Comparison of ENCODE assay signal across 28 cellular contexts in genomic region chr21:45380566-45380965, GRCh38. TPM values are rescaled to one million over a fixed set of nuclear protein-coding genes. Genes with fewer than 3 reads are reported as not detected.
DNase-seq lines count a peak whose midpoint lies in the region; ATAC-seq and TF ChIP-seq lines count a peak whose summit lies in the region.
"Had no signal": no experiment of that assay in that cellular context is flagged by ENCODE, and none has a peak within 500 bp of the region (broad histone marks: within the 10 kb centered on the region; RNA-seq: fewer than 3 reads in every experiment).

No MANE protein-coding gene starts in this region.

- H3K4me1 ChIP-seq in BE2C (no peaks in the 10 kb centered on the region), NT2/D1 (ENCODE audit: insufficient read depth, insufficient read length) (peaks cover 30% of the 10 kb centered on the region), trophoblast cell (ENCODE audit: control insufficient read depth in 1 of 2, insufficient read depth in 2 of 2, low read length in 2 of 2) (peaks cover 7 to 19% of the 10 kb centered on the region in 2 experiments)
- H3K4me1 ChIP-seq: esophagus squamous epithelium had no signal

- H3K27ac ChIP-seq in trophoblast cell (ENCODE audit: low read depth, low read length): no peak overlapping the region
- H3K27ac ChIP-seq: BLaER1, esophagus squamous epithelium, tibial nerve had no signal

- peak overlapping the region; percentile 3 for H3K23ac ChIP-seq in trophoblast cell (ENCODE audit: low read length)

- ATAC-seq in HG02610 (IDR thresholded peaks at IDR 0.05; ENCODE audit: unreplicated experiment) (no peak), GM21529 (IDR thresholded peaks at IDR 0.05; ENCODE audit: unreplicated experiment) (no peak)
- no peak for ATAC-seq in activated T-helper 17 cell treated with anti-CD3 and anti-CD28 coated beads, Interleukin-2, amount 50 U/mL, for 72 hours (replicated peaks)
- ATAC-seq: activated CD8-positive, alpha-beta T cell treated with anti-CD3 and anti-CD28 coated beads for 36 hours; activated naive CD8-positive, alpha-beta T cell treated with anti-CD3 and anti-CD28 coated beads, Interleukin-2, amount 50 U/mL, for 24 hours had no signal

- no peak overlapping the region for H4K8ac ChIP-seq in trophoblast cell (ENCODE audit: low read depth, low read length)

- no peaks in the 10 kb centered on the region for H3K36me3 Mint-ChIP-seq in activated T-helper 17 cell treated with anti-CD3 and anti-CD28 coated beads, Interleukin-2, amount 50 U/mL, for 72 hours (ENCODE audit: low read depth)

- TF ChIP-seq CTCF in BE2C (IDR thresholded peaks at IDR 0.05; ENCODE audit: low read depth, low read length) (no peak), GM20000 (IDR thresholded peaks at IDR 0.05; ENCODE audit: extremely low read depth, missing control alignments) (no peak)

- no peak overlapping the region for H3K18ac ChIP-seq in trophoblast cell (ENCODE audit: low read length)

- H3K9ac ChIP-seq in NT2/D1 (ENCODE audit: insufficient read length, low read depth) (peak overlapping the region; percentile 15), trophoblast cell (ENCODE audit: low read length) (no peak overlapping the region)
- H3K9ac ChIP-seq: BLaER1, SK-N-SH had no signal

- H3K27ac Mint-ChIP-seq in activated T-helper 17 cell treated with anti-CD3 and anti-CD28 coated beads, Interleukin-2, amount 50 U/mL, for 72 hours: no peak overlapping the region
- H3K27ac Mint-ChIP-seq: activated CD8-positive, alpha-beta T cell treated with anti-CD3 and anti-CD28 coated beads for 36 hours; activated naive CD8-positive, alpha-beta T cell treated with anti-CD3 and anti-CD28 coated beads, Interleukin-2, amount 50 U/mL, for 24 hours had no signal

- H3K4me3 Mint-ChIP-seq in activated T-helper 17 cell treated with anti-CD3 and anti-CD28 coated beads, Interleukin-2, amount 50 U/mL, for 72 hours: no peak overlapping the region
- H3K4me3 Mint-ChIP-seq: activated CD8-positive, alpha-beta T cell treated with anti-CD3 and anti-CD28 coated beads for 36 hours; activated naive CD8-positive, alpha-beta T cell treated with anti-CD3 and anti-CD28 coated beads, Interleukin-2, amount 50 U/mL, for 24 hours; central memory CD8-positive, alpha-beta T cell had no signal

- DNase-seq in BE2C (peak; percentile 1), NT2/D1 (ENCODE audit: low read depth, low spot score) (no peak), islet precursor cell (peak; percentile 29), trophoblast cell (no peak), GM20000 (ENCODE audit: low spot score) (no peak)
- DNase-seq: ACHN; activated CD4-positive, alpha-beta T cell treated with anti-CD3 and anti-CD28 coated beads for 1 hour; activated CD8-positive, alpha-beta T cell treated with anti-CD3 and anti-CD28 coated beads for 36 hours; activated effector memory CD4-positive, alpha-beta T cell treated with Interleukin-2 at 50 U/mL for 16 hours; activated naive CD8-positive, alpha-beta T cell treated with anti-CD3 and anti-CD28 coated beads, Interleukin-2, amount 50 U/mL, for 24 hours; dermis blood vessel endothelial cell; DMS53; esophagus squamous epithelium; foreskin melanocyte; hypothalamus; Karpas-422; NCI-H1417 treated with DMSO at 0.1 percent for 48 hours; NCI-H2081 treated with DMSO at 0.1 percent for 48 hours; NCI-H345; NCI-H774; SK-N-SH had no signal

- H2AK5ac ChIP-seq in trophoblast cell (ENCODE audit: low read length): no peak overlapping the region

- no peak overlapping the region for H2BK5ac ChIP-seq in trophoblast cell (ENCODE audit: low read depth, low read length, poor library complexity)

- H3K27me3 ChIP-seq in BE2C (no peaks in the 10 kb centered on the region), NT2/D1 (ENCODE audit: insufficient read depth, insufficient read length) (peaks cover 27% of the 10 kb centered on the region), trophoblast cell (ENCODE audit: insufficient read depth, low read length) (no peaks in the 10 kb centered on the region)
- H3K27me3 ChIP-seq: tibial nerve had no signal

- no peak overlapping the region for H3K4me2 ChIP-seq in trophoblast cell (ENCODE audit: low read length)
- H3K4me2 ChIP-seq: BLaER1, SK-N-SH had no signal

- H3K4me3 ChIP-seq in BE2C (ENCODE audit: low read depth, low read length) (no peak overlapping the region), NT2/D1 (ENCODE audit: insufficient read length, low read depth) (peak overlapping the region; percentile 1), trophoblast cell (ENCODE audit: low read depth, low read length) (peak overlapping the region; percentile 38)
- H3K4me3 ChIP-seq: BLaER1, esophagus squamous epithelium, lung, tibial nerve had no signal

- peaks cover 4% of the 10 kb centered on the region for H3K4me1 Mint-ChIP-seq in activated T-helper 17 cell treated with anti-CD3 and anti-CD28 coated beads, Interleukin-2, amount 50 U/mL, for 72 hours
- H3K4me1 Mint-ChIP-seq: activated naive CD8-positive, alpha-beta T cell treated with anti-CD3 and anti-CD28 coated beads, Interleukin-2, amount 50 U/mL, for 24 hours; central memory CD8-positive, alpha-beta T cell had no signal

- no peak overlapping the region for H2BK12ac ChIP-seq in trophoblast cell (ENCODE audit: low read length)

- H3K36me3 ChIP-seq in BE2C (no peaks in the 10 kb centered on the region), NT2/D1 (ENCODE audit: insufficient read depth, insufficient read length, low read length) (no peaks in the 10 kb centered on the region), trophoblast cell (ENCODE audit: control insufficient read depth in 1 of 2, insufficient read depth in 2 of 2, low read length in 2 of 2) (no peaks in the 10 kb centered on the region)
- H3K36me3 ChIP-seq: BLaER1, esophagus squamous epithelium, tibial nerve had no signal

- H3K9me3 ChIP-seq in BE2C (0 out of 2 replicates have a peak, but pooled peaks cover 2% of the 10 kb centered on the region), NT2/D1 (ENCODE audit: insufficient read depth, low read length) (no peaks in the 10 kb centered on the region; the same call in 1 of the 2 replicates), trophoblast cell (ENCODE audit: insufficient read depth, low read depth, low read length) (peaks cover 7% of the 10 kb centered on the region)
- H3K9me3 ChIP-seq: esophagus squamous epithelium, SK-N-SH, tibial nerve had no signal

- no peak overlapping the region for H3K14ac ChIP-seq in trophoblast cell (ENCODE audit: low read length)

- no peak overlapping the region for H4K91ac ChIP-seq in trophoblast cell (ENCODE audit: low read depth, low read length)

- no peaks in the 10 kb centered on the region for H3K79me2 ChIP-seq in trophoblast cell (ENCODE audit: control insufficient read depth, insufficient read depth, low read length, poor library complexity)

- peaks cover 8% of the 10 kb centered on the region for H3K79me1 ChIP-seq in trophoblast cell (ENCODE audit: low read length)

- H4K12ac ChIP-seq in trophoblast cell (ENCODE audit: low read depth, low read length): no peak overlapping the region

- no peak overlapping the region for H3K4ac ChIP-seq in trophoblast cell (ENCODE audit: low read depth, low read length)

- no peak overlapping the region for H2BK120ac ChIP-seq in trophoblast cell (ENCODE audit: insufficient read depth, low read length, poor library complexity)

- H3K27me3 Mint-ChIP-seq in activated T-helper 17 cell treated with anti-CD3 and anti-CD28 coated beads, Interleukin-2, amount 50 U/mL, for 72 hours: peaks cover 23% of the 10 kb centered on the region

- no CpG with 5 or more reads among the region's 30 CpGs for WGBS in trophoblast cell (ENCODE audit: extremely low coverage, insufficient coverage, insufficient read length)

- H2AFZ ChIP-seq in trophoblast cell (ENCODE audit: insufficient read depth, low read length, poor library complexity): no peak overlapping the region

- H3K9me3 Mint-ChIP-seq in activated T-helper 17 cell treated with anti-CD3 and anti-CD28 coated beads, Interleukin-2, amount 50 U/mL, for 72 hours: peaks cover 5% of the 10 kb centered on the region
- H3K9me3 Mint-ChIP-seq: activated CD8-positive, alpha-beta T cell treated with anti-CD3 and anti-CD28 coated beads for 36 hours; activated naive CD8-positive, alpha-beta T cell treated with anti-CD3 and anti-CD28 coated beads, Interleukin-2, amount 50 U/mL, for 24 hours; central memory CD8-positive, alpha-beta T cell had no signal

RNA-seq across cellular contexts. Expression of gene COL18A1, which starts 24.4 kb away (rescaled TPM):
- polyA plus RNA-seq in BE2C (2012; ENCODE audit: insufficient read depth, insufficient read length, low read depth): 11.7 TPM
- polyA plus RNA-seq in trophoblast cell (2013): 174 and 188 TPM in 2 replicates
- 1 to 10 TPM; 3.2 to 3.9 TPM for total RNA-seq in activated T-helper 17 cell treated with anti-CD3 and anti-CD28 coated beads, Interleukin-2, amount 50 U/mL, for 72 hours

Comparison
In these comparisons a context has a peak if more than half of its experiments do, and no peak if none do; other contexts are left out.
1. DNase-seq: peak in BE2C (single experiment) and islet precursor cell (single experiment); none in NT2/D1 (single experiment), trophoblast cell (0 of 2) and GM20000 (single experiment).